ENCODE assay signal across 8 cellular contexts in genomic region chr11:47408598-47409439, GRCh38. TPM values are rescaled to one million over a fixed set of nuclear protein-coding genes. Genes with fewer than 3 reads are reported as not detected.
DNase-seq lines count a peak whose midpoint lies in the region; ATAC-seq, FAIRE-seq and TF ChIP-seq lines count a peak whose summit lies in the region.

No MANE protein-coding gene starts in this region.

- WGBS in ectodermal cell, 2 experiments = 12 to 13% methylated on average over 50 of the region's 50 CpGs

- peak overlapping the region; percentile 94 for H3K27ac Mint-ChIP-seq in mesothelial cell of epicardium

- peak overlapping the region; percentile 71 for H3K4me3 ChIP-seq in ectodermal cell (ENCODE audit: insufficient read depth, low read depth, low read length)

- no peak overlapping the region for H3K27ac ChIP-seq in ectodermal cell (ENCODE audit: insufficient read depth, low read depth, low read length, poor library complexity, severe bottlenecking)

- H3K4me1 ChIP-seq in ectodermal cell (ENCODE audit: control insufficient read depth, insufficient read depth, low read length) = peaks cover 8% of the 10 kb centered on the region

- DNase-seq in AG08396 (ENCODE audit: low spot score) (peak; percentile 91), RPMI8226 (peak; percentile 19), mesothelial cell of epicardium (ENCODE audit: low spot score in 2 of 2, unreplicated experiment in 2 of 2) (no peak), urothelium cell line (ENCODE audit: low spot score) (peak; percentile 70), middle frontal gyrus (ENCODE audit: extremely low spot score, low spot score) (no peak), NCI-H1930 (lab: John Stamatoyannopoulos, UW) (no peak)

- no peaks in the 10 kb centered on the region for H3K9me3 Mint-ChIP-seq in mesothelial cell of epicardium

- TF ChIP-seq CTCF in mesothelial cell of epicardium (IDR thresholded peaks at IDR 0.05; ENCODE audit: unreplicated experiment) = no peak

- no peaks in the 10 kb centered on the region for H3K9me3 ChIP-seq in ectodermal cell (ENCODE audit: control insufficient read depth, low read length)

- no peaks in the 10 kb centered on the region for H3K36me3 ChIP-seq in ectodermal cell (ENCODE audit: control insufficient read depth, insufficient read depth, low read length)

- peaks cover 2% of the 10 kb centered on the region for H3K36me3 Mint-ChIP-seq in mesothelial cell of epicardium

- peaks cover 21% of the 10 kb centered on the region for H3K4me1 Mint-ChIP-seq in mesothelial cell of epicardium

- no peaks in the 10 kb centered on the region for H3K27me3 Mint-ChIP-seq in mesothelial cell of epicardium (ENCODE audit: low read depth)

- H3K27me3 ChIP-seq in ectodermal cell (ENCODE audit: control insufficient read depth, insufficient read depth, low read length, poor library complexity, severe bottlenecking) = no peaks in the 10 kb centered on the region

- FAIRE-seq in urothelium cell line (lab: Jason Lieb, UNC) = no peak

- peak; percentile 5 for ATAC-seq in GM21390 (IDR thresholded peaks at IDR 0.05; ENCODE audit: unreplicated experiment)

- H3K4me3 Mint-ChIP-seq in mesothelial cell of epicardium = peak overlapping the region; percentile 94

RNA-seq across cellular contexts. Expression of gene SLC39A13, which starts 0.4 kb away (rescaled TPM):
- polyA plus RNA-seq in ectodermal cell (2013, experiment 1 of 4) = 33.2 TPM
- 27.7 TPM for polyA plus RNA-seq in ectodermal cell (2013, experiment 2 of 4)
- 27.8 TPM for polyA plus RNA-seq in ectodermal cell (2013, experiment 3 of 4)
- 31.4 TPM for polyA plus RNA-seq in ectodermal cell (2013, experiment 4 of 4)
- total RNA-seq in mesothelial cell of epicardium = 62.6 to 69.8 TPM (median 69.5 TPM) in 3 replicates

RNA-seq across cellular contexts. Expression of gene PSMC3, which starts 17.4 kb away (rescaled TPM):
- polyA plus RNA-seq in ectodermal cell (2013, experiment 1 of 4) = 184 TPM
- 172 TPM for polyA plus RNA-seq in ectodermal cell (2013, experiment 2 of 4)
- polyA plus RNA-seq in ectodermal cell (2013, experiment 3 of 4) = 117 TPM
- 119 TPM for polyA plus RNA-seq in ectodermal cell (2013, experiment 4 of 4)
- 88.9 to 97.2 TPM (median 91.7 TPM) in 3 replicates for total RNA-seq in mesothelial cell of epicardium

RNA-seq across cellular contexts. Expression of gene SPI1, which starts 30.5 kb away (rescaled TPM):
- not detected for polyA plus RNA-seq in ectodermal cell (2013, experiment 1 of 4)
- polyA plus RNA-seq in ectodermal cell (2013, experiment 2 of 4) = not detected
- not detected for polyA plus RNA-seq in ectodermal cell (2013, experiment 3 of 4)
- not detected for polyA plus RNA-seq in ectodermal cell (2013, experiment 4 of 4)
- 0.36 to 0.51 TPM in 2 of 3 replicates, not detected in the other for total RNA-seq in mesothelial cell of epicardium

RNA-seq across cellular contexts. Expression of gene RAPSN, which starts 40.1 kb away (rescaled TPM):
- not detected for polyA plus RNA-seq in ectodermal cell (2013, experiment 1 of 4)
- not detected for polyA plus RNA-seq in ectodermal cell (2013, experiment 2 of 4)
- polyA plus RNA-seq in ectodermal cell (2013, experiment 3 of 4) = not detected
- not detected for polyA plus RNA-seq in ectodermal cell (2013, experiment 4 of 4)
- 0.27 to 0.31 TPM (median 0.31 TPM) in 3 replicates for total RNA-seq in mesothelial cell of epicardium

RNA-seq across cellular contexts. Expression of gene MYBPC3, which starts 56.3 kb away (rescaled TPM):
- polyA plus RNA-seq in ectodermal cell (2013, experiment 1 of 4) = not detected
- 0.25 TPM for polyA plus RNA-seq in ectodermal cell (2013, experiment 2 of 4)
- polyA plus RNA-seq in ectodermal cell (2013, experiment 3 of 4) = 0.11 TPM
- 0.12 TPM for polyA plus RNA-seq in ectodermal cell (2013, experiment 4 of 4)
- not detected in 3 replicates for total RNA-seq in mesothelial cell of epicardium

Comparison
In these comparisons a context has a peak if more than half of its experiments do, and no peak if none do; other contexts are left out.
1. DNase-seq: peak in AG08396 (single experiment), RPMI8226 (single experiment) and urothelium cell line (single experiment); none in mesothelial cell of epicardium (0 of 2), middle frontal gyrus (single experiment) and NCI-H1930 (0 of 2).